8 cellular contexts compared by ENCODE assay signal in the genomic region with DNA sequence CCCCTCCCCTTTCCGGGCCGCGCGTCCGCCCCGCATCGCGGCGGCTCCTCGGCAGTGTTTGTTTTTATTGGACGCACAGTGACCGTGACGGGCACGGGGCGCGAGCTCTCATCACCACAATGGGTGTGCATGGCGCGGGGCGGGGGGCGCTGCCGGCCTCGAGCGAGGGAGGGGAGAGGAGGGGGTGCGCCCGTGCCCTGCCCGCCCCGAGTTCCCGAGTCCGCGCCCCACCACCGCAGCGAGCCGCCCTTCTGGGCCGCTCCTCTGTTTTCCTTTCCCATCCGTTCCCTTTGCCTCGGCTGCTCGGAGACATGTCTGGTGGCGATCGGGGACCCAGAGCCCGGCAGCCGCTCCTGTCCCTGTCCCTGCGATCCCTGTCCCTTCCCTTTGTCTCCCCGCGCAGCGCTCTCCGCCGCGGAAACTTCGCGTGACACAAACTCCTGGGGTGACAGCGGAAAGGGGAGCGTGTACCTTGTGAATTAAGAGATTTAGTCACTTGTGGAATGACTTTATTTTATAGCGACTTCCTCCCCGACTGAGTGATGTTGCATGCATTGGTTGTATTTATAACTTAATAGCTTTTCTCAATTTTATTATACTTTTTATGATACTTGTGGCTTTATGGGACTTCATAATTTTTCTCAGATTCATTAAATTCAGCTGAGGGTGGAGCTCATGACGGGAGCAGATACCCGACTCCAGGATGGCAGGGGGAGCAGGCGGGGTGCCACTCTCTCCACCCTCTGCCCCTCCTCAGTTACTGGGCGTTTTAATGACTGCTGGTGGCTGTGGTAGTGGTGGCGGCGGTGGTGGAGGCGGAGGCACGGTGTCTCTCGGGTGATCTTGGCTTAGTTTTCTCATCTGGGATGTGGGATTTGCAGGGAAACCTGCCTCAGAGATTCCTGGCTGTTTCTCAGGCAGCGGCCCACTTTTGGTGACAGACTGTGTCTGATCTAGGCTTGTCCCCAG. TPM values are rescaled to one million over a fixed set of nuclear protein-coding genes. Genes with fewer than 3 reads are reported as not detected.
DNase-seq lines count a peak whose midpoint lies in the region; ATAC-seq and TF ChIP-seq lines count a peak whose summit lies in the region.

No MANE protein-coding gene starts in this region.

- no peak for DNase-seq in T-helper 2 cell treated with Interferon-gamma antibody and Interleukin-4, amounts not matched to agents 5 μg/mL and 100 μg/mL, for 36 hours (ENCODE audit: low spot score)
- DNase-seq in T-helper 2 cell: no peak
- no peak for DNase-seq in activated naive CD8-positive, alpha-beta T cell treated with anti-CD3 and anti-CD28 coated beads, Interleukin-2, amount 50 U/mL, for 24 hours
- no peak for DNase-seq in kidney epithelial cell (ENCODE audit: low read depth)
- no peak for DNase-seq in suprapubic skin (ENCODE audit: low spot score in 2 of 2)
- DNase-seq in MM.1S: no peak
- DNase-seq in sciatic nerve (ENCODE audit: low spot score): no peak
- no peak for DNase-seq in NCI-H1694 treated with DMSO at 0.1 percent for 48 hours (lab: John Stamatoyannopoulos, UW)

- peak overlapping the region; percentile 27 for H3K4me3 ChIP-seq in kidney epithelial cell (ENCODE audit: low read depth, low read length)
- peak overlapping the region; percentile 49 for H3K4me3 ChIP-seq in suprapubic skin
- H3K4me3 ChIP-seq in MM.1S (ENCODE audit: low read length): no peak overlapping the region

- no peaks in the 10 kb centered on the region for H3K9me3 ChIP-seq in suprapubic skin
- no peaks in the 10 kb centered on the region for H3K9me3 ChIP-seq in MM.1S (replicated peaks; ENCODE audit: insufficient read depth, low read length)

- H3K4me1 Mint-ChIP-seq in T-helper 2 cell treated with Interferon-gamma antibody and Interleukin-4, amounts not matched to agents 5 μg/mL and 100 μg/mL, for 36 hours (ENCODE audit: low read depth): peaks cover 12% of the 10 kb centered on the region
- peaks cover 13% of the 10 kb centered on the region for H3K4me1 Mint-ChIP-seq in activated naive CD8-positive, alpha-beta T cell treated with anti-CD3 and anti-CD28 coated beads, Interleukin-2, amount 50 U/mL, for 24 hours

- peak overlapping the region; percentile 82 for H3K4me3 Mint-ChIP-seq in T-helper 2 cell treated with Interferon-gamma antibody and Interleukin-4, amounts not matched to agents 5 μg/mL and 100 μg/mL, for 36 hours
- H3K4me3 Mint-ChIP-seq in activated naive CD8-positive, alpha-beta T cell treated with anti-CD3 and anti-CD28 coated beads, Interleukin-2, amount 50 U/mL, for 24 hours: peak overlapping the region; percentile 72

- no peaks in the 10 kb centered on the region for H3K79me2 ChIP-seq in MM.1S (ENCODE audit: low read length)

- TF ChIP-seq EP300 in suprapubic skin (IDR thresholded peaks at IDR 0.05): no peak

- no peaks in the 10 kb centered on the region for H3K9me2 ChIP-seq in MM.1S (replicated peaks; ENCODE audit: insufficient read depth, low read length)

- H3K27ac Mint-ChIP-seq in T-helper 2 cell treated with Interferon-gamma antibody and Interleukin-4, amounts not matched to agents 5 μg/mL and 100 μg/mL, for 36 hours: no peak overlapping the region
- no peak overlapping the region for H3K27ac Mint-ChIP-seq in activated naive CD8-positive, alpha-beta T cell treated with anti-CD3 and anti-CD28 coated beads, Interleukin-2, amount 50 U/mL, for 24 hours

- H3K36me3 ChIP-seq in kidney epithelial cell (ENCODE audit: control insufficient read depth, insufficient read depth, low read length) (no peaks in the 10 kb centered on the region), suprapubic skin (no peaks in the 10 kb centered on the region), MM.1S (replicated peaks; ENCODE audit: insufficient read depth, low read length) (no peaks in the 10 kb centered on the region)

- TF ChIP-seq CTCF in kidney epithelial cell (IDR thresholded peaks at IDR 0.05; ENCODE audit: insufficient read depth, low read length, poor library complexity, severe bottlenecking) (no peak), suprapubic skin (IDR thresholded peaks at IDR 0.05) (no peak), MM.1S (IDR thresholded peaks at IDR 0.05; ENCODE audit: low read length) (no peak)

- H3K27ac ChIP-seq in suprapubic skin (no peak overlapping the region), MM.1S (ENCODE audit: low read length) (no peak overlapping the region)

- TF ChIP-seq POLR2A in suprapubic skin (IDR thresholded peaks at IDR 0.05): peak in 1 of 2 donors; percentile 0

- H4K20me1 ChIP-seq in MM.1S (ENCODE audit: insufficient read depth, low read length): no peaks in the 10 kb centered on the region

- H3K27me3 ChIP-seq in kidney epithelial cell (ENCODE audit: control insufficient read depth, insufficient read depth, low read length) (peaks cover 75% of the 10 kb centered on the region), suprapubic skin (peaks cover 97% of the 10 kb centered on the region), MM.1S (replicated peaks; ENCODE audit: insufficient read depth, low read length) (peaks cover 87% of the 10 kb centered on the region)

- H3K9ac ChIP-seq in MM.1S (ENCODE audit: low read length): no peak overlapping the region

- H3K27me3 Mint-ChIP-seq in T-helper 2 cell treated with Interferon-gamma antibody and Interleukin-4, amounts not matched to agents 5 μg/mL and 100 μg/mL, for 36 hours (ENCODE audit: low read depth): peaks cover 79% of the 10 kb centered on the region
- H3K27me3 Mint-ChIP-seq in activated naive CD8-positive, alpha-beta T cell treated with anti-CD3 and anti-CD28 coated beads, Interleukin-2, amount 50 U/mL, for 24 hours: peaks cover 76% of the 10 kb centered on the region

- no peak for ATAC-seq in activated naive CD8-positive, alpha-beta T cell treated with anti-CD3 and anti-CD28 coated beads, Interleukin-2, amount 50 U/mL, for 24 hours
- ATAC-seq in sciatic nerve: no peak

- no peak overlapping the region for H3K4me2 ChIP-seq in MM.1S (ENCODE audit: low read depth, low read length)

- intact Hi-C loops in sciatic nerve (cut with DNase I): no loop called here

- H3K4me1 ChIP-seq in suprapubic skin (peaks cover 19% of the 10 kb centered on the region), MM.1S (ENCODE audit: low read length) (no peaks in the 10 kb centered on the region)

- no peaks in the 10 kb centered on the region for H3K36me3 Mint-ChIP-seq in T-helper 2 cell treated with Interferon-gamma antibody and Interleukin-4, amounts not matched to agents 5 μg/mL and 100 μg/mL, for 36 hours (ENCODE audit: low read depth)
- H3K36me3 Mint-ChIP-seq in activated naive CD8-positive, alpha-beta T cell treated with anti-CD3 and anti-CD28 coated beads, Interleukin-2, amount 50 U/mL, for 24 hours (ENCODE audit: low read depth): no peaks in the 10 kb centered on the region

- no peak overlapping the region for H2AFZ ChIP-seq in MM.1S (ENCODE audit: low read length)

- no peaks in the 10 kb centered on the region for H3F3A ChIP-seq in MM.1S (ENCODE audit: insufficient read depth, low read length)

- no peaks in the 10 kb centered on the region for H3K9me3 Mint-ChIP-seq in T-helper 2 cell treated with Interferon-gamma antibody and Interleukin-4, amounts not matched to agents 5 μg/mL and 100 μg/mL, for 36 hours
- no peaks in the 10 kb centered on the region for H3K9me3 Mint-ChIP-seq in activated naive CD8-positive, alpha-beta T cell treated with anti-CD3 and anti-CD28 coated beads, Interleukin-2, amount 50 U/mL, for 24 hours

- 5% methylated on average over 32 of the region's 64 CpGs for WGBS in suprapubic skin

RNA-seq across cellular contexts. Expression of gene MRM1, which starts 40.8 kb away (rescaled TPM):
- total RNA-seq in kidney epithelial cell: 6.6 and 8.3 TPM in 2 replicates
- total RNA-seq in suprapubic skin: 1 to 10 TPM; 3.5 to 6.6 (median 4.7) TPM
- total RNA-seq in sciatic nerve: 5.6 TPM

RNA-seq across cellular contexts. Expression of gene DHRS11, which starts 50.5 kb away (rescaled TPM):
- total RNA-seq in kidney epithelial cell (5.4 and 8.3 TPM in 2 replicates), suprapubic skin (10 to 100 TPM; 10.5 to 19.7 (median 16.9) TPM), sciatic nerve (5.4 TPM)
